10 cellular contexts compared by ENCODE assay signal in the genomic region with DNA sequence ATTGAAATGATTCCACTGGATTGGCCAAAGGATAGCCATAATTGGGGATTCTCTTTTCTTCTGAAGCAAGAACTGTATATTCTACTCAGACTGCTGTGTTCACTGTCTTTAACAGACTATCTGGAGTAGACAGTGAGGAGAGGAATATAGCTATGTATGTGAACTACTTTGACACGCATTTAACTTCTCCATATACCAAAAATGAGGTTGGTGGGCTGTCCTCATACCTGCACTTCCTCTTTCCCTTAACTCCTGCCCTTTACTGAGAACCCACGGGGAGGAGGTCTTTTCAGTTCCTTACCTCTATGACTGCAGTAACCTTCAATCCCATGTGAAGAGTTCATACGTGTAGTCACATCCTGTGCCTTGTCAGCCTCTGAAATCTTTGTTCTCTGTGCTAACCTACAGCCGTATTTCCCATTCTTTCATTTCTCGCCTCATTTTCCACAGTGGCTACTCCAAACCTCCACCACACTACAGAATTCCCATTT.
A peak's percentile ranks its signal among the peaks of the same experiment; 100 is the strongest.
DNase-seq lines count a peak whose midpoint lies in the region; ATAC-seq and TF ChIP-seq lines count a peak whose summit lies in the region.
"Had no signal": no experiment of that assay in that cellular context is flagged by ENCODE, and none has a peak within 500 bp of the region (broad histone marks: within the 10 kb centered on the region; RNA-seq: fewer than 3 reads in every experiment).

No MANE protein-coding gene starts in this region.

- H3K4me3 ChIP-seq in GM06990 (replicated peaks; ENCODE audit: low read depth, low read length): peak overlapping the region; percentile 19; the same call in 1 of the 2 replicates
- H3K4me3 ChIP-seq: SJSA1 had no signal

- intact Hi-C loops in sciatic nerve (cut with DNase I): no loop called here

- peak; percentile 65 for ATAC-seq in GM19351 (IDR thresholded peaks at IDR 0.05; ENCODE audit: unreplicated experiment)
- ATAC-seq in HG03039 (IDR thresholded peaks at IDR 0.05; ENCODE audit: unreplicated experiment): peak; percentile 42
- no peak for ATAC-seq in sciatic nerve

- CTCF ChIA-PET in HEK293T (lab: Yijun Ruan, JAX): no interaction called here

- POLR2A ChIA-PET in HEK293T (lab: Yijun Ruan, JAX): no interaction called here

- no peaks in the 10 kb centered on the region for H3K36me3 ChIP-seq in GM06990 (ENCODE audit: control insufficient read depth, insufficient read depth, low read length)
- H3K36me3 ChIP-seq: SJSA1 had no signal

- TF ChIP-seq CTCF in GM06990 (IDR thresholded peaks at IDR 0.05; ENCODE audit: insufficient read depth, low read length, poor library complexity, severe bottlenecking): no peak

- H3K27me3 ChIP-seq in GM06990 (replicated peaks; ENCODE audit: control insufficient read depth, insufficient read depth, low read length): no peaks in the 10 kb centered on the region
- H3K27me3 ChIP-seq: SJSA1 had no signal

- DNase-seq in GM06990 (ENCODE audit: extremely low read depth, insufficient read length): peak; percentile 33
- DNase-seq in SKM-1 treated with dmso at 0.1 percent for 144 hours (lab: John Stamatoyannopoulos, UW; ENCODE audit: unreplicated experiment): peak; percentile 73
- no peak for DNase-seq in HEK293T (ENCODE audit: extremely low spot score)
- DNase-seq in sciatic nerve (ENCODE audit: low spot score): no peak
- DNase-seq in occipital lobe (lab: John Stamatoyannopoulos, UW): no peak
- no peak for DNase-seq in RKO (ENCODE audit: low spot score)
- DNase-seq: DMS 273 treated with DMSO at 0.1 percent for 48 hours had no signal

TF ChIP-seq in HEK293T, 16 proteins besides CTCF, POLR2A, EP300 and RAD21:
- TF ChIP-seq CTBP1 (IDR thresholded peaks at IDR 0.05; ENCODE audit: borderline replicate concordance): no peak
- no peak for TF ChIP-seq ELF4 (IDR thresholded peaks at IDR 0.05)
- TF ChIP-seq ARNT (IDR thresholded peaks at IDR 0.05): no peak
- no peak for TF ChIP-seq TARDBP (IDR thresholded peaks at IDR 0.05)
- TF ChIP-seq, protein P1, sequence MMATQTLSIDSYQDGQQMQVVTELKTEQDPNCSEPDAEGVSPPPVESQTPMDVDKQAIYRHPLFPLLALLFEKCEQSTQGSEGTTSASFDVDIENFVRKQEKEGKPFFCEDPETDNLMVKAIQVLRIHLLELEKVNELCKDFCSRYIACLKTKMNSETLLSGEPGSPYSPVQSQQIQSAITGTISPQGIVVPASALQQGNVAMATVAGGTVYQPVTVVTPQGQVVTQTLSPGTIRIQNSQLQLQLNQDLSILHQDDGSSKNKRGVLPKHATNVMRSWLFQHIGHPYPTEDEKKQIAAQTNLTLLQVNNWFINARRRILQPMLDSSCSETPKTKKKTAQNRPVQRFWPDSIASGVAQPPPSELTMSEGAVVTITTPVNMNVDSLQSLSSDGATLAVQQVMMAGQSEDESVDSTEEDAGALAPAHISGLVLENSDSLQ (IDR thresholded peaks at IDR 0.05): no peak
- no peak for TF ChIP-seq FOXM1 (IDR thresholded peaks at IDR 0.05; ENCODE audit: borderline replicate concordance)
- no peak for TF ChIP-seq LEF1 (IDR thresholded peaks at IDR 0.05; ENCODE audit: borderline replicate concordance)
- TF ChIP-seq FOXK2 (IDR thresholded peaks at IDR 0.05): no peak
- TF ChIP-seq BHLHE40 (IDR thresholded peaks at IDR 0.05; ENCODE audit: borderline replicate concordance): no peak
- no peak for TF ChIP-seq SUZ12 (IDR thresholded peaks at IDR 0.05)
- no peak for TF ChIP-seq ZNF384 (IDR thresholded peaks at IDR 0.05)
- TF ChIP-seq L3MBTL2 (conservative IDR thresholded peaks at IDR 0.05): no peak
- TF ChIP-seq HDGF (IDR thresholded peaks at IDR 0.05; ENCODE audit: borderline replicate concordance): no peak

Comparison
In these comparisons a context has a peak if more than half of its experiments do, and no peak if none do; other contexts are left out.
1. DNase-seq: peak in GM06990 (single experiment) and SKM-1 treated with dmso at 0.1 percent for 144 hours (single experiment); none in HEK293T (single experiment), sciatic nerve (single experiment), occipital lobe (single experiment) and RKO (single experiment).